Comparison of ENCODE assay signal across 8 cellular contexts in genomic region chr7:139767561-139767982, GRCh38. TPM values are rescaled to one million over a fixed set of nuclear protein-coding genes. Genes with fewer than 3 reads are reported as not detected.
DNase-seq lines count a peak whose midpoint lies in the region; ATAC-seq and TF ChIP-seq lines count a peak whose summit lies in the region.

No MANE protein-coding gene starts in this region.

- H3K9me3 Mint-ChIP-seq in immature natural killer cell, result no peaks in the 10 kb centered on the region

- H3K4me1 ChIP-seq in GM23248 (ENCODE audit: insufficient read depth), result peaks cover 13% of the 10 kb centered on the region

- peaks cover 3 to 14% (median 5%) of the 10 kb centered on the region in 3 donors for H3K36me3 Mint-ChIP-seq in immature natural killer cell

- peak; percentile 77 for ATAC-seq in GM21360 (IDR thresholded peaks at IDR 0.05; ENCODE audit: unreplicated experiment)
- ATAC-seq in HG03558 (IDR thresholded peaks at IDR 0.05; ENCODE audit: extremely low read depth, unreplicated experiment), result peak; percentile 80

- POLR2A ChIA-PET in GM10248 (lab: Yijun Ruan, JAX), result no interaction called here

- no peaks in the 10 kb centered on the region for H3K9me2 ChIP-seq in GM23248 (ENCODE audit: insufficient read depth)

- in situ Hi-C loops in GM23248 (cut with MboI), result no loop called here

- no peak overlapping the region for H3K27ac ChIP-seq in GM23248

- H3K79me2 ChIP-seq in GM23248 (ENCODE audit: insufficient read depth), result peaks cover 100% of the 10 kb centered on the region

- H3F3A ChIP-seq in GM23248 (ENCODE audit: insufficient read depth), result peaks cover 18% of the 10 kb centered on the region; the same call in 1 of the 2 replicates

- 0 out of 2 replicates have a peak, but pooled peaks cover 3% of the 10 kb centered on the region for H3K36me3 ChIP-seq in GM23248 (ENCODE audit: low read depth)

- H3K27ac Mint-ChIP-seq in immature natural killer cell, result peak overlapping the region; percentile 82 to 98 (median 93)

- H4K20me1 ChIP-seq in GM23248 (ENCODE audit: insufficient read depth), result peaks cover 1% of the 10 kb centered on the region; the same call in 1 of the 2 replicates

- no peaks in the 10 kb centered on the region for H3K27me3 ChIP-seq in GM23248 (replicated peaks; ENCODE audit: insufficient read depth)

- no peaks in the 10 kb centered on the region for H3K9me3 ChIP-seq in GM23248 (ENCODE audit: low read depth)

- TF ChIP-seq CTCF in GM10248 (IDR thresholded peaks at IDR 0.05; ENCODE audit: control extremely low read depth, extremely low read depth, low read depth, missing control alignments), result no peak

- H3K4me3 ChIP-seq in GM23248, result no peak overlapping the region

- H3K4me1 Mint-ChIP-seq in immature natural killer cell, result peaks cover 82 to 95% of the 10 kb centered on the region in 2 donors

- H3K4me2 ChIP-seq in GM23248 (ENCODE audit: unreplicated experiment), result no peak overlapping the region

- DNase-seq in GM10248 (ENCODE audit: extremely low spot score) (peak; percentile 39), immature natural killer cell (peak; percentile 37 to 46 (median 42)), COLO668 (lab: John Stamatoyannopoulos, UW; ENCODE audit: unreplicated experiment) (no peak), DMS79 treated with DMSO at 0.1 percent for 48 hours (lab: John Stamatoyannopoulos, UW) (no peak), NCI-H146 (lab: John Stamatoyannopoulos, UW) (no peak), GM23248 (no peak)

- peak overlapping the region; percentile 66 to 82 (median 70) for H3K4me3 Mint-ChIP-seq in immature natural killer cell

- no peak overlapping the region for H2AFZ ChIP-seq in GM23248

- H3K27me3 Mint-ChIP-seq in immature natural killer cell (ENCODE audit: low read depth in 3 of 3), result peaks cover 0 to 2% (median 0%) of the 10 kb centered on the region in 3 donors

- CTCF ChIA-PET in GM10248 (lab: Yijun Ruan, JAX), result interaction anchor here (1.4 to 2.4 kb wide), 6 partner anchors 15 to 235 kb away, joined by 3 to 9 read pairs (median 5); no protein-coding TSS in a partner anchor

- no peak overlapping the region for H3K9ac ChIP-seq in GM23248

RNA-seq across cellular contexts. Expression of gene HIPK2, which starts 10.2 kb away (rescaled TPM):
- polyA plus RNA-seq in immature natural killer cell, result 10 to 100 TPM in 1 of 3 donors, 1 to 10 TPM in 2; 3.5 to 14.2 (median 3.7) TPM
- 7.9 and 9.1 TPM in 2 replicates for total RNA-seq in GM23248 (2014; rRNA removed; shearing (Covaris generic))
- polyA plus RNA-seq in GM23248 (2016; fragmentation: Nextera tagmentation; extraction: Ambion mirVana), result 4.7 and 4.9 TPM in 2 replicates

Comparison
In these comparisons a context has a peak if more than half of its experiments do, and no peak if none do; other contexts are left out.
1. DNase-seq: peak in GM10248 (single experiment) and immature natural killer cell (3 of 3); none in COLO668 (single experiment), DMS79 treated with DMSO at 0.1 percent for 48 hours (single experiment), NCI-H146 (single experiment) and GM23248 (single experiment).